Comparison of ENCODE assay signal across 8 cellular contexts in genomic region chr1:111515291-111516007, GRCh38. TPM values are rescaled to one million over a fixed set of nuclear protein-coding genes. Genes with fewer than 3 reads are reported as not detected.
DNase-seq lines count a peak whose midpoint lies in the region; ATAC-seq and TF ChIP-seq lines count a peak whose summit lies in the region.

No MANE protein-coding gene starts in this region.

- ATAC-seq in HG02885 (IDR thresholded peaks at IDR 0.05; ENCODE audit: poor library complexity, unreplicated experiment), result peak; percentile 24
- ATAC-seq in heart right ventricle, result peak; percentile 78 to 91 (median 87)

- no peaks in the 10 kb centered on the region for H3K27me3 ChIP-seq in CD8-positive, alpha-beta memory T cell (ENCODE audit: insufficient read depth, low read length, poor library complexity, severe bottlenecking)
- H3K27me3 ChIP-seq in heart right ventricle, result no peaks in the 10 kb centered on the region

- no peaks in the 10 kb centered on the region for H3K36me3 Mint-ChIP-seq in CD8-positive, alpha-beta memory T cell
- H3K36me3 Mint-ChIP-seq in activated naive CD4-positive, alpha-beta T cell treated with anti-CD3 and anti-CD28 coated beads, Interleukin-2, amount 10 ng/mL, durations not matched to agents 7 days and 5 days, result no peaks in the 10 kb centered on the region

- H3K4me3 Mint-ChIP-seq in CD8-positive, alpha-beta memory T cell, result peak overlapping the region in 6 of 7 donors; percentile 14 to 80 (median 76)
- no peak overlapping the region for H3K4me3 Mint-ChIP-seq in activated naive CD4-positive, alpha-beta T cell treated with anti-CD3 and anti-CD28 coated beads, Interleukin-2, amount 10 ng/mL, durations not matched to agents 7 days and 5 days

- no peaks in the 10 kb centered on the region for H3K9me3 Mint-ChIP-seq in CD8-positive, alpha-beta memory T cell
- H3K9me3 Mint-ChIP-seq in activated naive CD4-positive, alpha-beta T cell treated with anti-CD3 and anti-CD28 coated beads, Interleukin-2, amount 10 ng/mL, durations not matched to agents 7 days and 5 days, result no peaks in the 10 kb centered on the region

- H3K4me3 ChIP-seq in CD8-positive, alpha-beta memory T cell (ENCODE audit: low read length), result peak overlapping the region; percentile 56
- peak overlapping the region; percentile 9 to 56 (median 48) for H3K4me3 ChIP-seq in heart right ventricle

- no peaks in the 10 kb centered on the region for H3K9me3 ChIP-seq in CD8-positive, alpha-beta memory T cell (ENCODE audit: low read length)
- H3K9me3 ChIP-seq in heart right ventricle, result no peaks in the 10 kb centered on the region

- TF ChIP-seq CTCF in heart right ventricle (IDR thresholded peaks at IDR 0.05) (no peak), GM20000 (IDR thresholded peaks at IDR 0.05; ENCODE audit: extremely low read depth, missing control alignments) (no peak)

- no peak for DNase-seq in CD8-positive, alpha-beta memory T cell
- DNase-seq in activated naive CD4-positive, alpha-beta T cell treated with anti-CD3 and anti-CD28 coated beads, Interleukin-2, amount 10 ng/mL, durations not matched to agents 7 days and 5 days, result peak; percentile 37
- DNase-seq in heart right ventricle (peak; percentile 79 to 87), GM20000 (ENCODE audit: low spot score) (no peak), HT-29 (ENCODE audit: low spot score) (no peak), kidney glomerular epithelial cell (lab: John Stamatoyannopoulos, UW) (no peak)
- peak; percentile 21 for DNase-seq in stimulated activated CD4-positive, alpha-beta T cell treated with anti-CD3 and anti-CD28 coated beads, Interleukin-2, amount 100 ng/mL, for 4 hours (ENCODE audit: low read depth)

- peaks cover 60% of the 10 kb centered on the region for H3K4me1 ChIP-seq in CD8-positive, alpha-beta memory T cell (ENCODE audit: insufficient read depth, low read length)
- H3K4me1 ChIP-seq in heart right ventricle, result peaks cover 19 to 78% (median 62%) of the 10 kb centered on the region in 9 donors

- intact Hi-C loops in heart right ventricle (cut with DNase I), result loop anchor here in 6 of 10 donors (1.0 to 10.0 kb wide), 7 partner anchors 59 to 109 kb away; partner anchors contain the start of gene RAP1A (in 2 of the 6)

- H3K27me3 Mint-ChIP-seq in CD8-positive, alpha-beta memory T cell, result no peaks in the 10 kb centered on the region
- peaks cover 27% of the 10 kb centered on the region for H3K27me3 Mint-ChIP-seq in activated naive CD4-positive, alpha-beta T cell treated with anti-CD3 and anti-CD28 coated beads, Interleukin-2, amount 10 ng/mL, durations not matched to agents 7 days and 5 days

- CTCF ChIA-PET in CD8-positive, alpha-beta memory T cell (lab: Charles Lee), result interaction anchor here (1.6 kb wide), 2 partner anchors 89 to 240 kb away, joined by 3 to 4 read pairs; no protein-coding TSS in a partner anchor
- CTCF ChIA-PET in activated naive CD4-positive, alpha-beta T cell treated with anti-CD3 and anti-CD28 coated beads, Interleukin-2, amount 10 ng/mL, durations not matched to agents 7 days and 5 days (lab: Charles Lee), result interaction anchor here (1.4 to 3.1 kb wide), 5 partner anchors 8 to 241 kb away, joined by 4 to 38 read pairs (median 9); partner anchors contain the start of gene DDX20

- peaks cover 26 to 47% (median 27%) of the 10 kb centered on the region in 3 donors for H3K4me1 Mint-ChIP-seq in CD8-positive, alpha-beta memory T cell
- H3K4me1 Mint-ChIP-seq in activated naive CD4-positive, alpha-beta T cell treated with anti-CD3 and anti-CD28 coated beads, Interleukin-2, amount 10 ng/mL, durations not matched to agents 7 days and 5 days, result peaks cover 35% of the 10 kb centered on the region

- 7% methylated on average over 35 to 40 of the region's 40 CpGs for WGBS in heart right ventricle, 2 donors

- H3K27ac ChIP-seq in CD8-positive, alpha-beta memory T cell (ENCODE audit: low read depth, low read length), result no peak overlapping the region
- peak overlapping the region; percentile 82 to 96 (median 90) for H3K27ac ChIP-seq in heart right ventricle

- POLR2A ChIA-PET in CD8-positive, alpha-beta memory T cell (lab: Charles Lee), result no interaction called here

- peak overlapping the region in 2 of 8 donors; percentile 15 to 61 for H3K27ac Mint-ChIP-seq in CD8-positive, alpha-beta memory T cell
- H3K27ac Mint-ChIP-seq in activated naive CD4-positive, alpha-beta T cell treated with anti-CD3 and anti-CD28 coated beads, Interleukin-2, amount 10 ng/mL, durations not matched to agents 7 days and 5 days, result no peak overlapping the region

- no peaks in the 10 kb centered on the region for H3K36me3 ChIP-seq in CD8-positive, alpha-beta memory T cell (ENCODE audit: insufficient read depth, low read length)
- H3K36me3 ChIP-seq in heart right ventricle, result no peaks in the 10 kb centered on the region

RNA-seq across cellular contexts. Expression of gene ADORA3, which starts 12.0 kb away (rescaled TPM):
- under 1 TPM; 0.39 to 0.51 TPM for total RNA-seq in CD8-positive, alpha-beta memory T cell
- not detected for polyA plus RNA-seq in CD8-positive, alpha-beta memory T cell
- total RNA-seq in heart right ventricle, result 1 to 10 TPM in 5 of 10 donors, under 1 TPM in 3, not detected in 2; 0.17 to 4.7 (median 1.6) TPM
- polyA plus RNA-seq in heart right ventricle, result 1 to 10 TPM; 1.9 TPM
- total RNA-seq in HT-29 (2014; rRNA removed; shearing (Covaris generic)), result not detected in 2 replicates

RNA-seq across cellular contexts. Expression of gene TMIGD3, which starts 12.0 kb away (rescaled TPM):
- total RNA-seq in CD8-positive, alpha-beta memory T cell, result under 1 TPM in 1 of 2 experiments, not detected in 1; 0.26 TPM
- not detected for polyA plus RNA-seq in CD8-positive, alpha-beta memory T cell
- 1 to 10 TPM in 3 of 10 donors, under 1 TPM in 2, not detected in 5; 0.43 to 6.2 (median 1.4) TPM for total RNA-seq in heart right ventricle
- 1 to 10 TPM in 1 of 2 donors, under 1 TPM in 1; 0.73 to 1.4 TPM for polyA plus RNA-seq in heart right ventricle
- not detected in 2 replicates for total RNA-seq in HT-29 (2014; rRNA removed; shearing (Covaris generic))

RNA-seq across cellular contexts. Expression of gene C1orf162, which starts 41.7 kb away (rescaled TPM):
- total RNA-seq in CD8-positive, alpha-beta memory T cell, result 1 to 10 TPM; 3.9 to 4.9 TPM
- 90.1 TPM for polyA plus RNA-seq in CD8-positive, alpha-beta memory T cell
- total RNA-seq in heart right ventricle, result 10 to 100 TPM in 3 of 10 donors, 1 to 10 TPM in 7; 1.5 to 23.8 (median 3.4) TPM
- 10 to 100 TPM; 11.6 to 21.6 TPM for polyA plus RNA-seq in heart right ventricle
- total RNA-seq in HT-29 (2014; rRNA removed; shearing (Covaris generic)), result not detected in 2 replicates

Comparison
In these comparisons a context has a peak if more than half of its experiments do, and no peak if none do; other contexts are left out.
1. DNase-seq: peak in activated naive CD4-positive, alpha-beta T cell treated with anti-CD3 and anti-CD28 coated beads, Interleukin-2, amount 10 ng/mL, durations not matched to agents 7 days and 5 days (single experiment), heart right ventricle (2 of 2) and stimulated activated CD4-positive, alpha-beta T cell treated with anti-CD3 and anti-CD28 coated beads, Interleukin-2, amount 100 ng/mL, for 4 hours (single experiment); none in CD8-positive, alpha-beta memory T cell (0 of 5), GM20000 (single experiment), HT-29 (single experiment) and kidney glomerular epithelial cell (single experiment).